In genomic region chr4:151099226-151099975, GRCh38 we compare ENCODE assay signal across 8 cellular contexts. TPM values are rescaled to one million over a fixed set of nuclear protein-coding genes. Genes with fewer than 3 reads are reported as not detected.
DNase-seq lines count a peak whose midpoint lies in the region; ATAC-seq and TF ChIP-seq lines count a peak whose summit lies in the region.

Gene RPS3A (plus strand): TSS chr4:151099628. CDS start chr4:151099653, 25 bp downstream.

- peak; percentile 86 for DNase-seq in DMS153 treated with DMSO at 0.1 percent for 48 hours (lab: John Stamatoyannopoulos, UW; ENCODE audit: unreplicated experiment)
- DNase-seq in PC-3 = peak; percentile 95
- peak; percentile 100 for DNase-seq in activated T-cell treated with anti-CD3 and anti-CD28 coated beads, Interleukin-2, amount 50 U/mL, for 1 hour
- DNase-seq in erythroblast (lab: John Stamatoyannopoulos, UW) = peak; percentile 98 to 99
- peak; percentile 95 to 96 for DNase-seq in stimulated activated CD8-positive, alpha-beta memory T cell treated with anti-CD3 and anti-CD28 coated beads, Interleukin-7, amount 100 ng/mL, for 4 hours (ENCODE audit: low read depth in 2 of 2)

- CTCF ChIA-PET in PC-3 (lab: Charles Lee) = no interaction called here

- peaks cover 30% of the 10 kb centered on the region for H4K20me1 ChIP-seq in PC-3 (ENCODE audit: low read length)

- intact Hi-C loops in PC-3 (cut with micrococcal nuclease) = loop anchor here (2.0 kb wide), 1 partner anchor 85 kb away; the partner anchor contains the start of gene LRBA

- peak; percentile 75 for TF ChIP-seq CTCF in PC-3 (conservative IDR thresholded peaks at IDR 0.05; ENCODE audit: low read depth, low read length)

- no TSS peak for BruUV-seq in PC-3 (replicated peaks; lab: Mats Ljungman, UMichigan)

- no peaks in the 10 kb centered on the region for H3K9me2 ChIP-seq in PC-3 (replicated peaks; ENCODE audit: low read length)

- TF ChIP-seq POLR2A in erythroblast (IDR thresholded peaks at IDR 0.05; ENCODE audit: low read length) = peak; percentile 99

- no peaks in the 10 kb centered on the region for H3K9me3 ChIP-seq in PC-3 (ENCODE audit: low read length)
- no peaks in the 10 kb centered on the region for H3K9me3 ChIP-seq in muscle layer of colon (ENCODE audit: low read length)

- H3K4me3 ChIP-seq in PC-3 (ENCODE audit: low read length) = peak within 1 kb of the TSS; percentile 88
- H3K4me3 ChIP-seq in muscle layer of colon (ENCODE audit: low read depth in 1 of 2, low read length in 2 of 2) = peak within 1 kb of the TSS; percentile 93 to 98

- H3K9ac ChIP-seq in PC-3 (ENCODE audit: low read length) (peak within 1 kb of the TSS; percentile 99), muscle layer of colon (ENCODE audit: low read length) (peak within 1 kb of the TSS; percentile 99)

- H3K36me3 ChIP-seq in PC-3 (ENCODE audit: low read depth, low read length) (peaks cover 34% of the 10 kb centered on the region), muscle layer of colon (ENCODE audit: insufficient read depth, low read length) (peaks cover 30% of the 10 kb centered on the region)

- H2AFZ ChIP-seq in PC-3 (ENCODE audit: low read length) = peak within 1 kb of the TSS; percentile 79

- peak; percentile 57; the same call in 1 of the 2 replicates for TF ChIP-seq EP300 in Ishikawa (IDR thresholded peaks at IDR 0.05; ENCODE audit: borderline replicate concordance)

- peak within 1 kb of the TSS; percentile 90 for H3K4me2 ChIP-seq in PC-3 (ENCODE audit: low read length)

- ATAC-seq in GM21529 (IDR thresholded peaks at IDR 0.05; ENCODE audit: unreplicated experiment) = peak; percentile 93
- ATAC-seq in PC-3 = peak; percentile 95

- H3K79me2 ChIP-seq in PC-3 (ENCODE audit: low read length) = peaks cover 36% of the 10 kb centered on the region

- no peaks in the 10 kb centered on the region for H3K27me3 ChIP-seq in PC-3 (ENCODE audit: low read length)
- H3K27me3 ChIP-seq in muscle layer of colon (ENCODE audit: control insufficient read depth in 1 of 2, insufficient read depth in 2 of 2, low read length in 2 of 2) = no peaks in the 10 kb centered on the region

- no peaks in the 10 kb centered on the region for H3F3A ChIP-seq in PC-3 (ENCODE audit: low read length, unreplicated experiment)

- H3K4me1 ChIP-seq in PC-3 (ENCODE audit: insufficient read depth, low read length) (peaks cover 16% of the 10 kb centered on the region), muscle layer of colon (ENCODE audit: insufficient read depth, low read length) (peaks cover 17% of the 10 kb centered on the region)

- POLR2A ChIA-PET in PC-3 (lab: Charles Lee; ENCODE audit: unreplicated experiment) = interaction anchor here (0.5 to 0.6 kb wide), 2 partner anchors 75 to 587 kb away, joined by 5 to 20 read pairs; no protein-coding TSS in a partner anchor

- peak within 1 kb of the TSS; percentile 44 for H3K27ac ChIP-seq in PC-3 (ENCODE audit: low read length)
- H3K27ac ChIP-seq in muscle layer of colon (ENCODE audit: low read depth, low read length) = peak within 1 kb of the TSS; percentile 93

- TF ChIP-seq RAD21 in Ishikawa (IDR thresholded peaks at IDR 0.05; ENCODE audit: low read depth) = no peak; the same call in 1 of the 2 replicates

TF ChIP-seq in Ishikawa, 13 proteins besides CTCF, POLR2A, EP300 and RAD21:
- TF ChIP-seq YY1 (IDR thresholded peaks at IDR 0.05; ENCODE audit: low read depth) (peak; percentile 89), TAF1 (IDR thresholded peaks at IDR 0.05; ENCODE audit: low read depth) (peak; percentile 100), USF1 (IDR thresholded peaks at IDR 0.05) (no peak; the same call in 1 of the 2 replicates), TEAD4 (IDR thresholded peaks at IDR 0.05) (peak; percentile 94), MAX (IDR thresholded peaks at IDR 0.05) (peak; percentile 96), CREB1 (IDR thresholded peaks at IDR 0.05; ENCODE audit: low read depth) (peak; percentile 71), ZBTB7A (IDR thresholded peaks at IDR 0.05; ENCODE audit: low read depth) (no peak), EGR1 (IDR thresholded peaks at IDR 0.05) (peak; percentile 83), NFIC (IDR thresholded peaks at IDR 0.05) (peak; percentile 60), FOXM1 (IDR thresholded peaks at IDR 0.05; ENCODE audit: borderline replicate concordance, low read depth) (peak; percentile 69; the same call in 1 of the 2 replicates), REST (IDR thresholded peaks at IDR 0.05; ENCODE audit: low read depth) (no peak; the same call in 1 of the 2 replicates), TCF12 (IDR thresholded peaks at IDR 0.05; ENCODE audit: low read depth) (peak; percentile 89), CEBPB (IDR thresholded peaks at IDR 0.05) (peak; percentile 91)

RNA-seq across cellular contexts. Expression of gene RPS3A, which starts in this region (rescaled TPM):
- total RNA-seq in PC-3 (2014; rRNA removed) = 560 and 571 TPM in 2 replicates

Comparison
In these comparisons a context has a peak if more than half of its experiments do, and no peak if none do; other contexts are left out.
1. Peak in every context shown above with its lines: DNase-seq, ATAC-seq, H3K4me3 ChIP-seq and H3K27ac ChIP-seq.